17 cellular contexts compared by ENCODE assay signal in genomic region chr21:27725916-27726315, GRCh38.
"Had no signal": no experiment of that assay in that cellular context is flagged by ENCODE, and none has a peak within 500 bp of the region (broad histone marks: within the 10 kb centered on the region; RNA-seq: fewer than 3 reads in every experiment).

No MANE protein-coding gene starts in this region.

- H3K4me1 ChIP-seq: right atrium auricular region, testis had no signal

- H3K36me3 ChIP-seq: right atrium auricular region, upper lobe of left lung had no signal

- H3K9me3 ChIP-seq: testis, upper lobe of left lung had no signal

- ATAC-seq: activated CD4-positive, alpha-beta T cell treated with anti-CD3 and anti-CD28 coated beads for 36 hours; stimulated activated effector memory CD8-positive, alpha-beta T cell treated with anti-CD3 and anti-CD28 coated beads, Interleukin-12 subunit alpha, Interleukin-12 subunit beta, amount 100 ng/mL, for 72 hours; WTC11 had no signal

- H3K4me3 ChIP-seq: dorsolateral prefrontal cortex, right atrium auricular region, smooth muscle cell, testis, upper lobe of left lung had no signal

- DNase-seq: activated CD4-positive, alpha-beta T cell treated with anti-CD3 and anti-CD28 coated beads for 36 hours; activated CD4-positive, alpha-beta T cell treated with anti-CD3 and anti-CD28 coated beads, Interleukin-2, amount 50 U/mL, for 48 hours; activated T-cell treated with anti-CD3 and anti-CD28 coated beads for 4 hours; amniotic stem cell; caudate nucleus; dorsolateral prefrontal cortex; endodermal cell; immature natural killer cell; mesendoderm; posterior cingulate gyrus; stimulated activated CD4-positive, alpha-beta T cell treated with anti-CD3 and anti-CD28 coated beads, Interleukin-4, amount 100 ng/mL, for 1 hour; testis; upper lobe of left lung had no signal

- H3K27me3 ChIP-seq: dorsolateral prefrontal cortex, right atrium auricular region, testis, upper lobe of left lung had no signal

- H3K27ac ChIP-seq: dorsolateral prefrontal cortex, right atrium auricular region, testis, upper lobe of left lung had no signal
